23 cellular contexts compared by ENCODE assay signal in the genomic region with DNA sequence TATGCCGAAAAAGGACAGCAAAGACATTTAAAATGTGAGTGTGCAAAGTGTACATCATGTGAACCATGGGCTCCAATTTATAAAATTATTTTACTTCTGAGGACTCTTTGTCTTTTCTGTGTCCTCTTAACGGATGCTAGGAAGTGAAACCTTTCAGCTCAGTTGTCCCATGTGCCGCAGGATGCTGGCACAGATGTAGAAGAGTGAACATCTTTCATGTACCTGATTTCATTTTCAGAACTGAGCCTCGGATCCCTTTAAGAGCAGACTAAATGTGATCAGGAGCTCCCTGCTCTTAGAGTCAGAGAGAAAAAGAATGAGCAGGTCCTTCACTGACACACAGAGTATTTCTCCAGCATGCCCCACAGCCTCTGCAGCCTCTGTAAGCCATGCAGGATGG. TPM values are rescaled to one million over a fixed set of nuclear protein-coding genes. Genes with fewer than 3 reads are reported as not detected.
A peak's percentile ranks its signal among the peaks of the same experiment; 100 is the strongest.
DNase-seq lines count a peak whose midpoint lies in the region; ATAC-seq and TF ChIP-seq lines count a peak whose summit lies in the region.
"Had no signal": no experiment of that assay in that cellular context is flagged by ENCODE, and none has a peak within 500 bp of the region (broad histone marks: within the 10 kb centered on the region; RNA-seq: fewer than 3 reads in every experiment).

No MANE protein-coding gene starts in this region.

- H3K79me2 ChIP-seq in OCI-LY3 (ENCODE audit: low read length) (peaks cover 79% of the 10 kb centered on the region), OCI-LY7 (ENCODE audit: insufficient read depth, low read depth, low read length) (no peaks in the 10 kb centered on the region)

- no peaks in the 10 kb centered on the region for H3K9me3 ChIP-seq in OCI-LY3 (ENCODE audit: insufficient read depth, low read length)
- no peaks in the 10 kb centered on the region for H3K9me3 ChIP-seq in OCI-LY7 (ENCODE audit: low read length)
- H3K9me3 ChIP-seq: gastrocnemius medialis, ovary, right lobe of liver had no signal

- TF ChIP-seq CTCF in OCI-LY3 (IDR thresholded peaks at IDR 0.05; ENCODE audit: low read depth, low read length) (no peak), type B pancreatic cell (conservative IDR thresholded peaks at IDR 0.05) (no peak), OCI-LY7 (conservative IDR thresholded peaks at IDR 0.05; ENCODE audit: low read length) (no peak)

- peak overlapping the region; percentile 86 for H3K27ac ChIP-seq in OCI-LY3 (ENCODE audit: low read length)
- no peak overlapping the region for H3K27ac ChIP-seq in OCI-LY7 (ENCODE audit: low read depth, low read length, poor library complexity, severe bottlenecking)
- H3K27ac ChIP-seq: gastrocnemius medialis, ovary, right lobe of liver, VCaP had no signal

- H3K9me3 Mint-ChIP-seq in activated naive CD4-positive, alpha-beta T cell treated with anti-CD3 and anti-CD28 coated beads for 36 hours = no peaks in the 10 kb centered on the region
- no peaks in the 10 kb centered on the region for H3K9me3 Mint-ChIP-seq in activated naive CD4-positive, alpha-beta T cell treated with anti-CD3 and anti-CD28 coated beads, Interleukin-2, amount 50 U/mL, for 24 hours
- H3K9me3 Mint-ChIP-seq in type B pancreatic cell = no peaks in the 10 kb centered on the region

- H3K36me3 ChIP-seq in OCI-LY3 (replicated peaks; ENCODE audit: low read depth, low read length) (no peaks in the 10 kb centered on the region), OCI-LY7 (ENCODE audit: insufficient read depth, low read length) (no peaks in the 10 kb centered on the region)
- H3K36me3 ChIP-seq: gastrocnemius medialis, ovary, right lobe of liver had no signal

- no peak for ATAC-seq in HG02571 (IDR thresholded peaks at IDR 0.05; ENCODE audit: unreplicated experiment)
- ATAC-seq: esophagus mucosa, gastrocnemius medialis, right lobe of liver had no signal

- peak overlapping the region; percentile 92 for H3K4me2 ChIP-seq in OCI-LY3 (ENCODE audit: low read length)
- H3K4me2 ChIP-seq in OCI-LY7 (ENCODE audit: low read length) = no peak overlapping the region

- H3K4me1 ChIP-seq in OCI-LY3 (ENCODE audit: low read length) (peaks cover 81% of the 10 kb centered on the region), OCI-LY7 (ENCODE audit: insufficient read depth, low read length, poor library complexity, severe bottlenecking) (no peaks in the 10 kb centered on the region)

- H3K9me2 ChIP-seq in OCI-LY7 (ENCODE audit: insufficient read depth, low read length) = no peaks in the 10 kb centered on the region

- CTCF ChIA-PET in activated naive CD4-positive, alpha-beta T cell treated with anti-CD3 and anti-CD28 coated beads for 36 hours (lab: Charles Lee) = interaction anchor here (1.7 to 1.9 kb wide), 2 partner anchors 26 to 36 kb away, joined by 6 to 12 read pairs; no protein-coding TSS in a partner anchor
- CTCF ChIA-PET in OCI-LY7 (lab: Charles Lee; ENCODE audit: unreplicated experiment) = no interaction called here

- H3K4me1 Mint-ChIP-seq in activated naive CD4-positive, alpha-beta T cell treated with anti-CD3 and anti-CD28 coated beads for 36 hours (ENCODE audit: low read depth) = peaks cover 49% of the 10 kb centered on the region
- peaks cover 64% of the 10 kb centered on the region for H3K4me1 Mint-ChIP-seq in activated naive CD4-positive, alpha-beta T cell treated with anti-CD3 and anti-CD28 coated beads, Interleukin-2, amount 50 U/mL, for 24 hours
- H3K4me1 Mint-ChIP-seq in type B pancreatic cell (ENCODE audit: unreplicated experiment) = peaks cover 10% of the 10 kb centered on the region

- intact Hi-C loops in activated naive CD4-positive, alpha-beta T cell treated with anti-CD3 and anti-CD28 coated beads for 36 hours (cut with micrococcal nuclease) = loop anchor here (5.0 kb wide), 2 partner anchors 303 to 613 kb away; a partner anchor contains a TSS
- intact Hi-C loops in OCI-LY7 (cut with micrococcal nuclease; ENCODE audit: unreplicated experiment) = loop anchor here (5.0 kb wide), 1 partner anchor 303 kb away; a partner anchor contains a TSS

- H2AFZ ChIP-seq in OCI-LY3 (ENCODE audit: low read depth, low read length) = no peak overlapping the region
- H2AFZ ChIP-seq in OCI-LY7 (ENCODE audit: low read length) = no peak overlapping the region

- H3K27me3 Mint-ChIP-seq in activated naive CD4-positive, alpha-beta T cell treated with anti-CD3 and anti-CD28 coated beads for 36 hours (ENCODE audit: low read depth) = no peaks in the 10 kb centered on the region
- no peaks in the 10 kb centered on the region for H3K27me3 Mint-ChIP-seq in activated naive CD4-positive, alpha-beta T cell treated with anti-CD3 and anti-CD28 coated beads, Interleukin-2, amount 50 U/mL, for 24 hours
- H3K27me3 Mint-ChIP-seq in type B pancreatic cell = peaks cover 14% of the 10 kb centered on the region

- H3K4me3 Mint-ChIP-seq in activated naive CD4-positive, alpha-beta T cell treated with anti-CD3 and anti-CD28 coated beads for 36 hours = peak overlapping the region; percentile 76
- peak overlapping the region; percentile 81 for H3K4me3 Mint-ChIP-seq in activated naive CD4-positive, alpha-beta T cell treated with anti-CD3 and anti-CD28 coated beads, Interleukin-2, amount 50 U/mL, for 24 hours
- H3K4me3 Mint-ChIP-seq in type B pancreatic cell = peak overlapping the region; percentile 87

- peak overlapping the region; percentile 97 for H3K9ac ChIP-seq in OCI-LY3 (ENCODE audit: low read length)

- peak; percentile 10 for DNase-seq in activated naive CD4-positive, alpha-beta T cell treated with anti-CD3 and anti-CD28 coated beads for 36 hours
- no peak for DNase-seq in activated naive CD4-positive, alpha-beta T cell treated with anti-CD3 and anti-CD28 coated beads, Interleukin-2, amount 50 U/mL, for 16 hours
- DNase-seq in type B pancreatic cell (ENCODE audit: extremely low spot score, unreplicated experiment) = no peak
- DNase-seq in pons (ENCODE audit: low spot score) = no peak
- DNase-seq in OCI-LY7 (ENCODE audit: low spot score) = no peak
- DNase-seq: activated CD8-positive, alpha-beta memory T cell treated with anti-CD3 and anti-CD28 coated beads for 24 hours; activated gamma-delta T cell; cerebellar nuclear complex; DMS79; gastrocnemius medialis; kidney; NCI-H2171 treated with DMSO at 0.1 percent for 48 hours; NCI-H526 treated with DMSO at 0.1 percent for 48 hours; ovary; right lobe of liver; SHP77 had no signal

- H3K27ac Mint-ChIP-seq in activated naive CD4-positive, alpha-beta T cell treated with anti-CD3 and anti-CD28 coated beads for 36 hours = no peak overlapping the region
- H3K27ac Mint-ChIP-seq in activated naive CD4-positive, alpha-beta T cell treated with anti-CD3 and anti-CD28 coated beads, Interleukin-2, amount 50 U/mL, for 24 hours = no peak overlapping the region
- no peak overlapping the region for H3K27ac Mint-ChIP-seq in type B pancreatic cell

- H4K20me1 ChIP-seq in OCI-LY3 (ENCODE audit: insufficient read depth, low read length) (no peaks in the 10 kb centered on the region), OCI-LY7 (ENCODE audit: insufficient read depth, low read length) (no peaks in the 10 kb centered on the region)

- H3K36me3 Mint-ChIP-seq in activated naive CD4-positive, alpha-beta T cell treated with anti-CD3 and anti-CD28 coated beads for 36 hours (ENCODE audit: low read depth) = no peaks in the 10 kb centered on the region
- no peaks in the 10 kb centered on the region for H3K36me3 Mint-ChIP-seq in activated naive CD4-positive, alpha-beta T cell treated with anti-CD3 and anti-CD28 coated beads, Interleukin-2, amount 50 U/mL, for 24 hours
- H3K36me3 Mint-ChIP-seq in type B pancreatic cell = no peaks in the 10 kb centered on the region

- POLR2A ChIA-PET in OCI-LY7 (lab: Charles Lee) = interaction anchor here (0.6 to 1.2 kb wide), 3 partner anchors 10 to 380 kb away, joined by 3 to 5 read pairs (median 3); no protein-coding TSS in a partner anchor

- H3K4me3 ChIP-seq in OCI-LY3 (ENCODE audit: low read length) (peak overlapping the region; percentile 95), OCI-LY7 (ENCODE audit: low read depth, low read length, poor library complexity, severe bottlenecking) (no peak overlapping the region)
- H3K4me3 ChIP-seq: gastrocnemius medialis, K562, lung, ovary, right lobe of liver had no signal

- no TSS peak for BruUV-seq in OCI-LY7 (replicated peaks; lab: Mats Ljungman, UMichigan)

- H3K27me3 ChIP-seq in OCI-LY3 (ENCODE audit: low read depth, low read length) = no peaks in the 10 kb centered on the region
- H3K27me3 ChIP-seq: ovary, right lobe of liver had no signal

RNA-seq across cellular contexts. Expression of a gene that starts 27.6 kb away (rescaled TPM):
- 1 to 10 TPM; 7.7 to 8.2 TPM for total RNA-seq in activated naive CD4-positive, alpha-beta T cell treated with anti-CD3 and anti-CD28 coated beads for 36 hours
- 48.0 and 71.9 TPM in 2 replicates for total RNA-seq in type B pancreatic cell (ENCODE audit: low replicate concordance)
- not detected in 2 replicates for total RNA-seq in OCI-LY7 (2014; rRNA removed; shearing (Covaris generic))
- total RNA-seq in OCI-LY7 (2022) = not detected in 2 replicates

Comparison
In these comparisons a context has a peak if more than half of its experiments do, and no peak if none do; other contexts are left out.
1. RNA of a gene that starts 27.6 kb away (total RNA-seq): 48.0 to 71.9 TPM in type B pancreatic cell and 7.7 to 8.2 TPM in activated naive CD4-positive, alpha-beta T cell treated with anti-CD3 and anti-CD28 coated beads for 36 hours; not detected in OCI-LY7; every median in the first group is over 4 times any median in the second.
2. Peak in every context shown above with its lines, with median percentiles within 50 percentile points of each other: H3K4me3 Mint-ChIP-seq.